ENCODE assay signal across 1 cellular context in genomic region chr4:94406668-94407437, GRCh38.
TF ChIP-seq lines count a peak whose summit lies in the region.

No MANE protein-coding gene starts in this region.

TF ChIP-seq in GM23338, 12 proteins besides CTCF, POLR2A, EP300 and RAD21 (continued from another document):
- TF ChIP-seq ZNF462 (CRISPR knock-in tag; IDR thresholded peaks at IDR 0.05) (no peak), JUNB (IDR thresholded peaks at IDR 0.05; ENCODE audit: unreplicated experiment) (no peak), STAT1 (IDR thresholded peaks at IDR 0.05; ENCODE audit: unreplicated experiment) (no peak), POLR2AphosphoS5 (IDR thresholded peaks at IDR 0.05; ENCODE audit: low read depth) (no peak), ZNF114 (CRISPR knock-in tag; IDR thresholded peaks at IDR 0.05) (no peak), EZH2phosphoT487 (IDR thresholded peaks at IDR 0.05; ENCODE audit: unreplicated experiment) (no peak), CREB1 (CRISPR knock-in tag; IDR thresholded peaks at IDR 0.05; ENCODE audit: low read depth) (no peak)
TF ChIP-seq in GM23338: peak in this region for 0.
